ENCODE assay signal across 8 cellular contexts in genomic region chr1:205631727-205632373, GRCh38. TPM values are rescaled to one million over a fixed set of nuclear protein-coding genes. Genes with fewer than 3 reads are reported as not detected.
DNase-seq lines count a peak whose midpoint lies in the region; ATAC-seq, FAIRE-seq and TF ChIP-seq lines count a peak whose summit lies in the region.

Gene ELK4, minus strand, starts transcription at chr1:205632011. Its CDS starts 8,129 bp downstream, at chr1:205623882.

- H3K9me3 ChIP-seq in breast epithelium = no peaks in the 10 kb centered on the region
- H3K9me3 ChIP-seq in iPS-20b (ENCODE audit: insufficient read depth, low read depth, low read length) = no peaks in the 10 kb centered on the region
- no peaks in the 10 kb centered on the region for H3K9me3 ChIP-seq in small intestine (ENCODE audit: control insufficient read depth, low read depth)

- H3K36me3 ChIP-seq in breast epithelium (no peaks in the 10 kb centered on the region), iPS-20b (ENCODE audit: insufficient read depth, low read depth, low read length) (peaks cover under 1% of the 10 kb centered on the region; the same call in 1 of the 2 replicates), small intestine (ENCODE audit: control insufficient read depth in 2 of 2, insufficient read depth in 2 of 2, low read length in 2 of 2) (no peaks in the 10 kb centered on the region)

- peak within 1 kb of the TSS; percentile 86 for H3K9ac ChIP-seq in iPS-20b (ENCODE audit: low read depth, low read length)

- FAIRE-seq in small intestine (lab: Jason Lieb, UNC) = no peak

- H3K27ac ChIP-seq in VCaP (peak within 1 kb of the TSS; percentile 98), breast epithelium (peak within 1 kb of the TSS; percentile 96 to 100), iPS-20b (ENCODE audit: low read length) (peak within 1 kb of the TSS; percentile 35), small intestine (ENCODE audit: low read depth in 1 of 2, low read length in 1 of 2) (peak within 1 kb of the TSS; percentile 99 to 100)

- ATAC-seq in GM18868 (IDR thresholded peaks at IDR 0.05; ENCODE audit: unreplicated experiment) = peak; percentile 78
- ATAC-seq in HG03108 (IDR thresholded peaks at IDR 0.05; ENCODE audit: unreplicated experiment) = peak; percentile 77

- peak; percentile 89 for TF ChIP-seq CTCF in VCaP (conservative IDR thresholded peaks at IDR 0.05)
- peak; percentile 64 to 90 (median 76) for TF ChIP-seq CTCF in breast epithelium (IDR thresholded peaks at IDR 0.05)

- TF ChIP-seq POLR2A in breast epithelium (IDR thresholded peaks at IDR 0.05) = peak; percentile 79

- H3K4me3 ChIP-seq in breast epithelium (peak within 1 kb of the TSS; percentile 58 to 96 (median 75)), iPS-20b (ENCODE audit: low read length) (peak within 1 kb of the TSS; percentile 87), small intestine (ENCODE audit: low read depth in 1 of 2, low read length in 2 of 2) (peak within 1 kb of the TSS; percentile 93 to 99)

- 0 to 1% (median 0%) methylated on average over 54 to 82 of the region's 82 CpGs for WGBS in small intestine, 3 donors

- intact Hi-C loops in breast epithelium (cut with DNase I; ENCODE audit: low total_unique reads) = no loop called here

- in situ Hi-C loops in ACHN (cut with HindIII; ENCODE audit: low pct_ligation_motif_present, low pct_unique_long_range_greater_than_20kb, low sequenced_read_pairs) = no loop called here

- DNase-seq in ACHN = peak; percentile 99
- DNase-seq in NCI-H2196 (lab: John Stamatoyannopoulos, UW; ENCODE audit: unreplicated experiment) = peak; percentile 99
- DNase-seq in breast epithelium (ENCODE audit: low spot score in 2 of 2) = peak; percentile 98 to 99
- peak; percentile 98 for DNase-seq in small intestine

- H3K4me1 ChIP-seq in breast epithelium (peaks cover 0 to 7% of the 10 kb centered on the region in 2 donors), iPS-20b (ENCODE audit: insufficient read depth, low read length) (peaks cover 6% of the 10 kb centered on the region; the same call in 1 of the 2 replicates), small intestine (ENCODE audit: control insufficient read depth in 2 of 2, insufficient read depth in 1 of 2, low read depth in 1 of 2, low read length in 1 of 2) (peaks cover 0 to 2% of the 10 kb centered on the region in 2 donors)

- H3K27me3 ChIP-seq in breast epithelium (no peaks in the 10 kb centered on the region), iPS-20b (ENCODE audit: insufficient read depth, low read length) (no peaks in the 10 kb centered on the region), small intestine (ENCODE audit: control insufficient read depth in 2 of 2, insufficient read depth in 2 of 2, low read length in 2 of 2) (no peaks in the 10 kb centered on the region)

RNA-seq across cellular contexts. Expression of gene ELK4, which starts in this region (rescaled TPM):
- 10 to 100 TPM; 22.6 to 32.5 (median 26.5) TPM for total RNA-seq in breast epithelium
- 1 to 10 TPM; 2.7 to 6.0 (median 3.0) TPM for polyA plus RNA-seq in small intestine

Comparison
In these comparisons a context has a peak if more than half of its experiments do, and no peak if none do; other contexts are left out.
1. Peak in every context shown above with its lines: DNase-seq, ATAC-seq, H3K4me3 ChIP-seq and H3K27ac ChIP-seq.
2. H3K27ac ChIP-seq: peak in every context shown above with its lines; median percentile 100 in small intestine; 98 in VCaP; 98 in breast epithelium; 35 in iPS-20b.